9 cellular contexts compared by ENCODE assay signal in the genomic region with DNA sequence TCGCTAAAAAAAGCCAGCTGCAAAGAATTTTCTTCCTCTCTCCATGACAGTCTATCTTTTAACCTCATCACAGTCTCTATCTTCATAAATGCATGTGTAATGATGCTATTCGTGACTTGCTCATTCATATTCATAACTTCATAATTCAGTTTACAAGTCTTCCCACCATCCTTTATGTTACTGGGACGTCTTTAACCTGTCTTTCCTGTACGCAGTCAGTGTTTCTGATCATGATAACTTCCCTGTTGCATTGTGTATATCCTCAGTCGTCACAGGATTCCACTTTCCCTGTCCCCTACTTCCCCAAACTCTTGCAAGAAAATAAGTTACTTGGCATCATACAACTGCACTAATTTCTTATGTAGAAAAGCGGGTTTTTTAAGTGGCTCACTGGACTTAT.
A peak's percentile ranks its signal among the peaks of the same experiment; 100 is the strongest.
DNase-seq lines count a peak whose midpoint lies in the region; ATAC-seq and TF ChIP-seq lines count a peak whose summit lies in the region.
"Had no signal": no experiment of that assay in that cellular context is flagged by ENCODE, and none has a peak within 500 bp of the region (broad histone marks: within the 10 kb centered on the region; RNA-seq: fewer than 3 reads in every experiment).

No MANE protein-coding gene starts in this region.

- no peak overlapping the region for H3K27ac Mint-ChIP-seq in activated T-cell treated with anti-CD3 and anti-CD28 coated beads, Interleukin-2, amount 50 U/mL, for 24 hours
- no peak overlapping the region for H3K27ac Mint-ChIP-seq in activated T-cell treated with anti-CD3 and anti-CD28 coated beads, Interleukin-2, amount 50 U/mL, for 72 hours
- no peak overlapping the region for H3K27ac Mint-ChIP-seq in activated T-helper 17 cell treated with anti-CD3 and anti-CD28 coated beads, Interleukin-2, amount 50 U/mL, for 72 hours

- no peaks in the 10 kb centered on the region for H3K36me3 ChIP-seq in suprapubic skin

- H3K27me3 Mint-ChIP-seq in activated T-cell treated with anti-CD3 and anti-CD28 coated beads, Interleukin-2, amount 50 U/mL, for 24 hours: no peaks in the 10 kb centered on the region
- H3K27me3 Mint-ChIP-seq in activated T-cell treated with anti-CD3 and anti-CD28 coated beads, Interleukin-2, amount 50 U/mL, for 72 hours (ENCODE audit: low read depth): no peaks in the 10 kb centered on the region
- no peaks in the 10 kb centered on the region for H3K27me3 Mint-ChIP-seq in activated T-helper 17 cell treated with anti-CD3 and anti-CD28 coated beads, Interleukin-2, amount 50 U/mL, for 72 hours

- ATAC-seq in activated T-cell treated with anti-CD3 and anti-CD28 coated beads, Interleukin-2, amount 50 U/mL, for 72 hours (replicated peaks in 1 of 2): no peak
- ATAC-seq in activated T-helper 17 cell treated with anti-CD3 and anti-CD28 coated beads, Interleukin-2, amount 50 U/mL, for 72 hours (replicated peaks): no peak

- H3K9me3 Mint-ChIP-seq in activated T-cell treated with anti-CD3 and anti-CD28 coated beads, Interleukin-2, amount 50 U/mL, for 24 hours: no peaks in the 10 kb centered on the region
- H3K9me3 Mint-ChIP-seq in activated T-cell treated with anti-CD3 and anti-CD28 coated beads, Interleukin-2, amount 50 U/mL, for 72 hours: no peaks in the 10 kb centered on the region
- H3K9me3 Mint-ChIP-seq in activated T-helper 17 cell treated with anti-CD3 and anti-CD28 coated beads, Interleukin-2, amount 50 U/mL, for 72 hours: no peaks in the 10 kb centered on the region

- H3K4me1 Mint-ChIP-seq in activated T-cell treated with anti-CD3 and anti-CD28 coated beads, Interleukin-2, amount 50 U/mL, for 24 hours (ENCODE audit: low read depth): peaks cover 51% of the 10 kb centered on the region
- peaks cover 29% of the 10 kb centered on the region for H3K4me1 Mint-ChIP-seq in activated T-cell treated with anti-CD3 and anti-CD28 coated beads, Interleukin-2, amount 50 U/mL, for 72 hours (ENCODE audit: low read depth)
- peaks cover 15% of the 10 kb centered on the region for H3K4me1 Mint-ChIP-seq in activated T-helper 17 cell treated with anti-CD3 and anti-CD28 coated beads, Interleukin-2, amount 50 U/mL, for 72 hours

- in situ Hi-C loops in KBM-7 (cut with MboI; ENCODE audit: low pct_unique_long_range_greater_than_20kb, low sequenced_read_pairs): no loop called here

- H3K27me3 ChIP-seq in suprapubic skin: no peaks in the 10 kb centered on the region

- TF ChIP-seq CTCF in suprapubic skin (IDR thresholded peaks at IDR 0.05): no peak

- no peak for TF ChIP-seq POLR2A in suprapubic skin (IDR thresholded peaks at IDR 0.05)

- H3K4me1 ChIP-seq in suprapubic skin: peaks cover 60% of the 10 kb centered on the region

- no peak for DNase-seq in activated T-cell treated with anti-CD3 and anti-CD28 coated beads, Interleukin-2, amount 50 U/mL, for 24 hours
- no peak for DNase-seq in activated T-cell treated with anti-CD3 and anti-CD28 coated beads, Interleukin-2, amount 50 U/mL, for 72 hours
- DNase-seq in suprapubic skin (ENCODE audit: low spot score in 2 of 2) (no peak), amniotic stem cell (lab: John Stamatoyannopoulos, UW) (no peak), KBM-7 (no peak)
- DNase-seq in stimulated activated CD4-positive, alpha-beta T cell treated with anti-CD3 and anti-CD28 coated beads, Interleukin-2, amount 100 ng/mL, for 48 hours: no peak
- DNase-seq: stimulated activated CD4-positive, alpha-beta T cell treated with anti-CD3 and anti-CD28 coated beads, Interleukin-12 subunit alpha, Interleukin-12 subunit beta, amount 100 ng/mL, for 4 hours had no signal

- TF ChIP-seq EP300 in suprapubic skin (IDR thresholded peaks at IDR 0.05): no peak

- 20% methylated on average over 6 of the region's 6 CpGs for WGBS in suprapubic skin

- H3K4me3 ChIP-seq in iPS-11a (ENCODE audit: low read depth, low read length): peak overlapping the region; percentile 84
- peak overlapping the region; percentile 66 for H3K4me3 ChIP-seq in suprapubic skin

- H3K27ac ChIP-seq in suprapubic skin: peak overlapping the region; percentile 88

- H3K9me3 ChIP-seq in suprapubic skin: no peaks in the 10 kb centered on the region

- H3K36me3 Mint-ChIP-seq in activated T-cell treated with anti-CD3 and anti-CD28 coated beads, Interleukin-2, amount 50 U/mL, for 24 hours (ENCODE audit: low read depth): peaks cover 2% of the 10 kb centered on the region
- H3K36me3 Mint-ChIP-seq in activated T-cell treated with anti-CD3 and anti-CD28 coated beads, Interleukin-2, amount 50 U/mL, for 72 hours (ENCODE audit: insufficient read depth in 2 of 2): no peaks in the 10 kb centered on the region
- H3K36me3 Mint-ChIP-seq in activated T-helper 17 cell treated with anti-CD3 and anti-CD28 coated beads, Interleukin-2, amount 50 U/mL, for 72 hours (ENCODE audit: low read depth): no peaks in the 10 kb centered on the region

- H3K4me3 Mint-ChIP-seq in activated T-cell treated with anti-CD3 and anti-CD28 coated beads, Interleukin-2, amount 50 U/mL, for 24 hours: peak overlapping the region; percentile 15
- H3K4me3 Mint-ChIP-seq in activated T-cell treated with anti-CD3 and anti-CD28 coated beads, Interleukin-2, amount 50 U/mL, for 72 hours: peak overlapping the region in 1 of 2 donors; percentile 43
- H3K4me3 Mint-ChIP-seq in activated T-helper 17 cell treated with anti-CD3 and anti-CD28 coated beads, Interleukin-2, amount 50 U/mL, for 72 hours: peak overlapping the region; percentile 80
